ENCODE assay signal across 26 cellular contexts in the genomic region with DNA sequence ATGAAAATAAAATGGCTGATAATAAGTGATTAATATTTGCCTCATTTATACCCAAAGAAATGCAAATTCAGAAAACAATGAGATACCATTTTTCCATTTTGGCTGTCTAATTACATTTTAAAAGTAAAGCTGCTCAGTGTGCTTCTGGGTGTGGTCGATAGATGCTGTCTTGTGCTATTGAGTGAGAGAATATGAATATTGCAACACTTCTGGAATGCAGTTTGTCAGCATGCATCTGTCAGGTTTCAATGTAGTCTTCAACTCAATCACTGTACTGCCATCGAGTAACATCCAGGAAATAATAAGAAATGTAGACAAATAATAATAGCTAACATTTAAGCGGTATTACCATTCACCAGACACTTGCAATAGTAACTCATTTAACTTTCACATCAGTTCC. TPM values are rescaled to one million over a fixed set of nuclear protein-coding genes. Genes with fewer than 3 reads are reported as not detected.
A peak's percentile ranks its signal among the peaks of the same experiment; 100 is the strongest.
DNase-seq lines count a peak whose midpoint lies in the region; ATAC-seq, FAIRE-seq and TF ChIP-seq lines count a peak whose summit lies in the region.
"Had no signal": no experiment of that assay in that cellular context is flagged by ENCODE, and none has a peak within 500 bp of the region (broad histone marks: within the 10 kb centered on the region; RNA-seq: fewer than 3 reads in every experiment).

No MANE protein-coding gene starts in this region.

- H3F3A ChIP-seq in neural progenitor cell (ENCODE audit: low read depth) = no peaks in the 10 kb centered on the region

- WGBS in GM12878 (ENCODE audit: insufficient coverage, insufficient replicate concordance, low lambda C conversion rate, missing lambda C conversion rate) = 39% methylated on average over 3 of the region's 3 CpGs

- no peak overlapping the region; the same call in 1 of the 2 replicates for H3K9ac ChIP-seq in GM12878 (ENCODE audit: control insufficient read depth, insufficient read depth, low read length)
- H3K9ac ChIP-seq in neural progenitor cell = no peak overlapping the region

- H3K79me2 ChIP-seq in GM12878 (ENCODE audit: control insufficient read depth, insufficient read depth, low read length) (peaks cover 58% of the 10 kb centered on the region), neural progenitor cell (ENCODE audit: low read depth) (no peaks in the 10 kb centered on the region)

- H3K9me3 ChIP-seq in GM12878 (replicated peaks; ENCODE audit: control insufficient read depth, insufficient read depth, low read length) = peaks cover 10% of the 10 kb centered on the region
- H3K9me3 ChIP-seq in neural progenitor cell (ENCODE audit: low read depth) = no peaks in the 10 kb centered on the region
- H3K9me3 ChIP-seq: colonic mucosa, heart left ventricle, neutrophil, Peyer's patch, psoas muscle, tibial nerve had no signal

- H2AFZ ChIP-seq in GM12878 (ENCODE audit: control insufficient read depth, low read depth, low read length) (no peak overlapping the region), neural progenitor cell (replicated peaks) (no peak overlapping the region)

- peaks cover 63% of the 10 kb centered on the region for H3K36me3 Mint-ChIP-seq in activated naive CD4-positive, alpha-beta T cell treated with anti-CD3 and anti-CD28 coated beads, Interleukin-2, amount 10 ng/mL, durations not matched to agents 7 days and 5 days
- peaks cover 14% of the 10 kb centered on the region for H3K36me3 Mint-ChIP-seq in natural killer cell
- H3K36me3 Mint-ChIP-seq in neural progenitor cell = no peaks in the 10 kb centered on the region

- H3K4me3 ChIP-seq in GM12878 = peak overlapping the region; percentile 96
- H3K4me3 ChIP-seq in neural progenitor cell = no peak overlapping the region
- H3K4me3 ChIP-seq: colonic mucosa, heart left ventricle, psoas muscle, SK-N-MC, tibial nerve had no signal

- no peak for DNase-seq in activated naive CD4-positive, alpha-beta T cell treated with anti-CD3 and anti-CD28 coated beads, Interleukin-2, amount 10 ng/mL, durations not matched to agents 7 days and 5 days
- no peak for DNase-seq in activated naive CD4-positive, alpha-beta T cell (lab: John Stamatoyannopoulos, UW)
- DNase-seq in NCI-H460 (ENCODE audit: extremely low read depth, low read depth) (peak; percentile 22), GM12878 (ENCODE audit: low read depth, low spot score) (no peak), natural killer cell (no peak), NCI-H187 (lab: John Stamatoyannopoulos, UW) (no peak), neural progenitor cell (ENCODE audit: low spot score) (no peak)
- DNase-seq: activated CD4-positive, CD25-positive, alpha-beta regulatory T cell; activated naive CD4-positive, alpha-beta T cell treated with Interleukin-2 at 50 U/mL for 16 hours; colonic mucosa; DMS153; heart left ventricle; HFFc6; left ventricle myocardium superior; NCI-H1694 treated with DMSO at 0.1 percent for 48 hours; NCI-H774; Peyer's patch; psoas muscle; stimulated activated naive CD4-positive, alpha-beta T cell treated with Interleukin-2 at 50 U/mL for 16 hours had no signal

- H3K27ac ChIP-seq in GM12878 (ENCODE audit: control insufficient read depth, insufficient read depth) (no peak overlapping the region), neural progenitor cell (no peak overlapping the region)
- H3K27ac ChIP-seq: C4-2B, colonic mucosa, heart left ventricle, neutrophil, Peyer's patch, psoas muscle, SK-N-MC, tibial nerve had no signal

- H3K4me1 ChIP-seq in GM12878 (ENCODE audit: control insufficient read depth, insufficient read depth, low read length) (peaks cover 12% of the 10 kb centered on the region), neural progenitor cell (no peaks in the 10 kb centered on the region)
- H3K4me1 ChIP-seq: psoas muscle had no signal

- H3K27me3 ChIP-seq in GM12878 (replicated peaks in 1 of 2; ENCODE audit: control insufficient read depth in 2 of 2, insufficient read depth in 2 of 2, low read length in 1 of 2) = no peaks in the 10 kb centered on the region
- H3K27me3 ChIP-seq in neural progenitor cell = peaks cover 42% of the 10 kb centered on the region
- H3K27me3 ChIP-seq: colonic mucosa, neutrophil, Peyer's patch, tibial nerve had no signal

- peaks cover 19% of the 10 kb centered on the region for H3K9me3 Mint-ChIP-seq in activated naive CD4-positive, alpha-beta T cell treated with anti-CD3 and anti-CD28 coated beads, Interleukin-2, amount 10 ng/mL, durations not matched to agents 7 days and 5 days
- no peaks in the 10 kb centered on the region for H3K9me3 Mint-ChIP-seq in natural killer cell
- no peaks in the 10 kb centered on the region for H3K9me3 Mint-ChIP-seq in neural progenitor cell
- H3K9me3 Mint-ChIP-seq: HFFc6 had no signal

- TF ChIP-seq CTCF in GM12878 (IDR thresholded peaks at IDR 0.05 in 2 of 3, conservative IDR thresholded peaks at IDR 0.05 in 1 of 3; ENCODE audit: control insufficient read depth in 2 of 3, extremely low read depth in 1 of 3, insufficient read depth in 1 of 3, low read depth in 3 of 3, low read length in 3 of 3) = no peak
- no peak for TF ChIP-seq CTCF in natural killer cell (IDR thresholded peaks at IDR 0.05)
- no peak for TF ChIP-seq CTCF in neural progenitor cell (IDR thresholded peaks at IDR 0.05)

- SMC1A ChIA-PET in GM12878 (lab: Charles Lee; ENCODE audit: uncharacterized antibody, unreplicated experiment) = interaction anchor here (0.6 to 3.3 kb wide), 8 partner anchors 9 to 119 kb away, joined by 3 to 42 read pairs (median 4); no protein-coding TSS in a partner anchor

- BruUV-seq in GM12878 (replicated peaks; lab: Mats Ljungman, UMichigan) = no TSS peak

- RAD21 ChIA-PET in GM12878 (lab: Charles Lee; ENCODE audit: unreplicated experiment) = interaction anchor here (0.9 to 2.9 kb wide), 6 partner anchors 26 to 120 kb away, joined by 3 to 17 read pairs (median 6); no protein-coding TSS in a partner anchor

- H3K27ac Mint-ChIP-seq in activated naive CD4-positive, alpha-beta T cell treated with anti-CD3 and anti-CD28 coated beads, Interleukin-2, amount 10 ng/mL, durations not matched to agents 7 days and 5 days = no peak overlapping the region
- H3K27ac Mint-ChIP-seq in natural killer cell (peak overlapping the region; percentile 90 to 97), neural progenitor cell (no peak overlapping the region)
- H3K27ac Mint-ChIP-seq: HFFc6 had no signal

- POLR2A ChIA-PET in GM12878 (lab: Charles Lee) = no interaction called here

- no peak for TF ChIP-seq EP300 in GM12878 (IDR thresholded peaks at IDR 0.05; ENCODE audit: borderline replicate concordance in 1 of 2, control insufficient read depth in 1 of 2, low read depth in 2 of 2, low read length in 2 of 2)

- intact Hi-C loops in GM12878 (cut with micrococcal nuclease; ENCODE audit: unreplicated experiment) (loop anchor here (2.0 to 5.0 kb wide), 3 partner anchors 83 to 477 kb away; no protein-coding TSS in a partner anchor), natural killer cell (cut with micrococcal nuclease) (loop anchor here (5.0 kb wide), 4 partner anchors 57 to 532 kb away; no protein-coding TSS in a partner anchor)

- FAIRE-seq in GM12878 (lab: Jason Lieb, UNC) = no peak
- FAIRE-seq: G401.6 had no signal

- peak overlapping the region; percentile 34; the same call in 1 of the 2 replicates for H3K4me2 ChIP-seq in GM12878 (ENCODE audit: control insufficient read depth, insufficient read depth)
- no peak overlapping the region for H3K4me2 ChIP-seq in neural progenitor cell

- no peaks in the 10 kb centered on the region for H4K20me1 ChIP-seq in GM12878 (ENCODE audit: control insufficient read depth, insufficient read depth)
- no peaks in the 10 kb centered on the region for H4K20me1 ChIP-seq in neural progenitor cell (ENCODE audit: low read depth)

- in situ Hi-C loops in GM12878 (cut with MboI) = loop anchor here (5.0 kb wide), 1 partner anchor 107 kb away; no protein-coding TSS in a partner anchor

- no peak for TF ChIP-seq RAD21 in GM12878 (IDR thresholded peaks at IDR 0.05; ENCODE audit: insufficient read depth, low read depth, low read length)

- H3K36me3 ChIP-seq in GM12878 (ENCODE audit: control insufficient read depth in 2 of 2, insufficient read depth in 2 of 2, low read length in 1 of 2) (peaks cover 2 to 13% of the 10 kb centered on the region in 2 experiments; a peak in 3 of 4 replicates), neural progenitor cell (no peaks in the 10 kb centered on the region)
- H3K36me3 ChIP-seq: colonic mucosa, Peyer's patch, tibial nerve had no signal

- peaks cover 66% of the 10 kb centered on the region for H3K4me1 Mint-ChIP-seq in activated naive CD4-positive, alpha-beta T cell treated with anti-CD3 and anti-CD28 coated beads, Interleukin-2, amount 10 ng/mL, durations not matched to agents 7 days and 5 days
- H3K4me1 Mint-ChIP-seq in natural killer cell (peaks cover 72% of the 10 kb centered on the region in 2 donors), neural progenitor cell (peaks cover 2% of the 10 kb centered on the region)

- CTCF ChIA-PET in activated naive CD4-positive, alpha-beta T cell treated with anti-CD3 and anti-CD28 coated beads, Interleukin-2, amount 10 ng/mL, durations not matched to agents 7 days and 5 days (lab: Charles Lee) = interaction anchor here (1.0 to 5.1 kb wide), 2 partner anchors 84 to 89 kb away, joined by 4 to 56 read pairs; no protein-coding TSS in a partner anchor
- CTCF ChIA-PET in GM12878 (lab: Yijun Ruan, JAX) = interaction anchor here (0.9 to 5.0 kb wide), 3 partner anchors 77 to 119 kb away, joined by 3 to 58 read pairs (median 34); no protein-coding TSS in a partner anchor

- ATAC-seq in GM12878 (no peak), natural killer cell (no peak), HG03135 (IDR thresholded peaks at IDR 0.05; ENCODE audit: unreplicated experiment) (no peak)
- ATAC-seq: heart left ventricle, left ventricle myocardium superior, psoas muscle had no signal

- H3K27me3 Mint-ChIP-seq in activated naive CD4-positive, alpha-beta T cell treated with anti-CD3 and anti-CD28 coated beads, Interleukin-2, amount 10 ng/mL, durations not matched to agents 7 days and 5 days = peaks cover 4% of the 10 kb centered on the region
- H3K27me3 Mint-ChIP-seq in natural killer cell (ENCODE audit: low read depth in 2 of 2) = no peaks in the 10 kb centered on the region
- H3K27me3 Mint-ChIP-seq in neural progenitor cell (ENCODE audit: insufficient read depth, low read depth) = peaks cover 7% of the 10 kb centered on the region
- H3K27me3 Mint-ChIP-seq: IgD-negative memory B cell had no signal

- no peak for TF ChIP-seq POLR2A in GM12878 (IDR thresholded peaks at IDR 0.05; ENCODE audit: low read depth, low read length)

- H3K4me3 Mint-ChIP-seq in activated naive CD4-positive, alpha-beta T cell treated with anti-CD3 and anti-CD28 coated beads, Interleukin-2, amount 10 ng/mL, durations not matched to agents 7 days and 5 days = peak overlapping the region; percentile 28
- H3K4me3 Mint-ChIP-seq in natural killer cell (no peak overlapping the region), neural progenitor cell (no peak overlapping the region)
- H3K4me3 Mint-ChIP-seq: HFFc6, IgD-negative memory B cell had no signal

RNA-seq across cellular contexts. Expression of a gene that starts 3.9 kb away (rescaled TPM):
- total RNA-seq in NCI-H460 (2014; rRNA removed; shearing (Covaris generic)) = 35.5 and 40.3 TPM in 2 replicates
- 22.4 and 29.8 TPM in 2 replicates for polyA plus RNA-seq in NCI-H460 (2014; cell fraction: nucleus; rRNA removed)
- total RNA-seq in GM12878 (2013; cell fraction: nucleolus; rRNA removed) = 52.5 and 58.7 TPM in 2 replicates
- total RNA-seq in GM12878 (2014; rRNA removed) = 10.5 and 12.8 TPM in 2 replicates
- 11.6 and 14.6 TPM in 2 replicates for total RNA-seq in GM12878 (2014; rRNA removed; fragmentation: Illumina TruSeq; extraction: Trizol)
- total RNA-seq in GM12878 (2021) = 10.0 and 10.4 TPM in 2 replicates
- 10.9 TPM for polyA plus RNA-seq in GM12878 (2011; ENCODE audit: low read depth)
- polyA plus RNA-seq in GM12878 (2011; rRNA removed) = 15.5 and 23.0 TPM in 2 replicates
- 6.3 and 7.0 TPM in 2 replicates for polyA plus RNA-seq in GM12878 (2011; cell fraction: cytosol; rRNA removed)
- 25.2 and 33.5 TPM in 2 replicates for polyA plus RNA-seq in GM12878 (2011; cell fraction: nucleus; rRNA removed)
- polyA plus RNA-seq in GM12878 (2012) = 14.1 and 28.7 TPM in 2 replicates
- polyA plus RNA-seq in GM12878 (2014; fragmentation: Illumina TruSeq; extraction: Trizol) = 11.0 and 11.3 TPM in 2 replicates
- 1 to 10 TPM; 3.5 to 3.8 TPM for polyA plus RNA-seq in GM12878 (2014; fragmentation: Nextera tagmentation; extraction: Ambion mirVana)
- polyA plus RNA-seq in GM12878 (2014; rRNA removed) = 9.0 and 12.0 TPM in 2 replicates
- polyA plus RNA-seq in GM12878 (2016; fragmentation: Nextera tagmentation; extraction: Ambion mirVana) = 10 to 100 TPM; 10.9 to 14.3 TPM
- polyA minus RNA-seq in GM12878 (2011; rRNA and poly(A)+ RNA removed) = 10.4 and 10.8 TPM in 2 replicates
- polyA minus RNA-seq in GM12878 (2011; cell fraction: cytosol; rRNA and poly(A)+ RNA removed) = 3.1 and 4.2 TPM in 2 replicates
- polyA minus RNA-seq in GM12878 (2011; cell fraction: nucleus; rRNA and poly(A)+ RNA removed) = 26.6 and 29.5 TPM in 2 replicates
- 10 to 100 TPM; 42.9 to 58.8 (median 46.7) TPM for total RNA-seq in natural killer cell
- 0.07 TPM in 1 of 2 replicates, not detected in the other for total RNA-seq in neural progenitor cell (ENCODE audit: low replicate concordance)
- total RNA-seq: HFFc6 had no signal

RNA-seq across cellular contexts. Expression of a gene that starts 48.2 kb away (rescaled TPM):
- total RNA-seq in NCI-H460 (2014; rRNA removed; shearing (Covaris generic)) = 4.5 and 4.7 TPM in 2 replicates
- polyA plus RNA-seq in NCI-H460 (2014; cell fraction: nucleus; rRNA removed) = 0.08 TPM in 1 of 2 replicates, not detected in the other
- not detected in 2 replicates for total RNA-seq in GM12878 (2013; cell fraction: nucleolus; rRNA removed)
- total RNA-seq in GM12878 (2014; rRNA removed) = not detected in 2 replicates
- not detected in 2 replicates for total RNA-seq in GM12878 (2014; rRNA removed; fragmentation: Illumina TruSeq; extraction: Trizol)
- 0.18 TPM in 1 of 2 replicates, not detected in the other for total RNA-seq in GM12878 (2021)
- not detected for polyA plus RNA-seq in GM12878 (2011; ENCODE audit: low read depth)
- polyA plus RNA-seq in GM12878 (2011; rRNA removed) = 0.06 and 0.08 TPM in 2 replicates
- polyA plus RNA-seq in GM12878 (2011; cell fraction: cytosol; rRNA removed) = 0.02 and 0.06 TPM in 2 replicates
- polyA plus RNA-seq in GM12878 (2011; cell fraction: nucleus; rRNA removed) = 0.09 and 0.16 TPM in 2 replicates
- not detected in 2 replicates for polyA plus RNA-seq in GM12878 (2012)
- polyA plus RNA-seq in GM12878 (2014; fragmentation: Illumina TruSeq; extraction: Trizol) = not detected in 2 replicates
- polyA plus RNA-seq in GM12878 (2014; fragmentation: Nextera tagmentation; extraction: Ambion mirVana) = not detected
- not detected in 2 replicates for polyA plus RNA-seq in GM12878 (2014; rRNA removed)
- not detected for polyA plus RNA-seq in GM12878 (2016; fragmentation: Nextera tagmentation; extraction: Ambion mirVana)
- 0.07 TPM in 1 of 2 replicates, not detected in the other for polyA minus RNA-seq in GM12878 (2011; rRNA and poly(A)+ RNA removed)
- polyA minus RNA-seq in GM12878 (2011; cell fraction: cytosol; rRNA and poly(A)+ RNA removed) = not detected in 2 replicates
- polyA minus RNA-seq in GM12878 (2011; cell fraction: nucleus; rRNA and poly(A)+ RNA removed) = not detected in 2 replicates
- 10 to 100 TPM in 1 of 3 donors, 1 to 10 TPM in 1, under 1 TPM in 1; 0.49 to 68.1 (median 2.2) TPM for total RNA-seq in natural killer cell
- not detected in 2 replicates for total RNA-seq in neural progenitor cell (ENCODE audit: low replicate concordance)
- total RNA-seq: HFFc6 had no signal
- polyA plus RNA-seq: IgD-negative memory B cell had no signal

Comparison
In these comparisons a context has a peak if more than half of its experiments do, and no peak if none do; other contexts are left out.
1. H3K27ac Mint-ChIP-seq: peak in natural killer cell (2 of 2); none in activated naive CD4-positive, alpha-beta T cell treated with anti-CD3 and anti-CD28 coated beads, Interleukin-2, amount 10 ng/mL, durations not matched to agents 7 days and 5 days (single experiment) and neural progenitor cell (single experiment).
2. RNA of a gene that starts 3.9 kb away (total RNA-seq): 42.9 to 58.8 TPM in natural killer cell, 35.5 to 40.3 TPM in NCI-H460 and 10.0 to 58.7 TPM in GM12878; 0.07 TPM in neural progenitor cell; every median in the first group is over 10 times any median in the second.